ENCODE assay signal across 26 cellular contexts in the genomic region with DNA sequence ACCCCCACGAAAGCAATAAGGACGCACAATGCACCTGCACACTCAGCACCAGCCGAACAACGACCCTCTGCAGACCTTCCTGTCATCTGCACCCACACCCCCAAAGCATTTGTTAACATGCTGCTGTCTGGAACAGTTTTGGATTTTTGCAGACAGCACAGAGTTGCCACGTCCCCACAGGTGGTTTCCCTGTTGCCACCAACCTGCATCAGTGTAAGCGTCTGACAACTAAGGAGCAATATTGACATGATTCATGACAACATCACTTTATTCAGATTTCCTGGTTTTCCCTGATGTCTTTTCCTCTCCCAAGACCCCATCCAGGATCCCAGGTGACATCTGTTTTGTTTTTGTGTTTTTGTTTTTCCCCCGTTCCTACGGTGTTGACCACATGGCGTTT.
"Had no signal": no experiment of that assay in that cellular context is flagged by ENCODE, and none has a peak within 500 bp of the region (broad histone marks: within the 10 kb centered on the region; RNA-seq: fewer than 3 reads in every experiment).

No MANE protein-coding gene starts in this region.

- H3K36me3 Mint-ChIP-seq: activated naive CD8-positive, alpha-beta T cell; mesothelial cell of epicardium; naive B cell; stimulated activated naive B cell treated with anti-CD40 and anti-IgM and Interleukin-4, amounts not matched to agents 10 μg/mL and 1 μg/mL and 100 μg/mL, for 72 hours had no signal

- H3K4me2 ChIP-seq: hepatocyte had no signal

- H3K9ac ChIP-seq: parathyroid adenoma had no signal

- H3K27ac ChIP-seq: adrenal gland, body of pancreas, cardiac muscle cell, colonic mucosa, hepatocyte, parathyroid adenoma, stomach, thyroid gland, upper lobe of left lung, vagina had no signal

- H3K27me3 Mint-ChIP-seq: activated naive CD8-positive, alpha-beta T cell had no signal

- H3K27me3 ChIP-seq: adrenal gland, body of pancreas, cardiac muscle cell, colonic mucosa, hepatocyte, thyroid gland, upper lobe of left lung, vagina had no signal

- H3K27ac Mint-ChIP-seq: activated CD4-positive, alpha-beta T cell treated with anti-CD3 and anti-CD28 coated beads for 36 hours; activated naive CD8-positive, alpha-beta T cell; activated T-cell treated with anti-CD3 and anti-CD28 coated beads, Interleukin-2, amount 50 U/mL, for 72 hours; mesothelial cell of epicardium; nephron progenitor cell; stimulated activated naive B cell treated with anti-CD40 and anti-IgM and Interleukin-4, amounts not matched to agents 10 μg/mL and 1 μg/mL and 100 μg/mL, for 72 hours had no signal

- H3K9me3 Mint-ChIP-seq: activated T-cell treated with anti-CD3 and anti-CD28 coated beads, Interleukin-2, amount 50 U/mL, for 72 hours; mesothelial cell of epicardium; nephron progenitor cell; stimulated activated naive B cell treated with anti-CD40 and anti-IgM and Interleukin-4, amounts not matched to agents 10 μg/mL and 1 μg/mL and 100 μg/mL, for 72 hours had no signal

- H3K4me1 ChIP-seq: adrenal gland, body of pancreas, colonic mucosa, parathyroid adenoma had no signal

- ATAC-seq: activated CD4-positive, alpha-beta T cell treated with anti-CD3 and anti-CD28 coated beads for 36 hours; activated T-cell treated with anti-CD3 and anti-CD28 coated beads, Interleukin-2, amount 50 U/mL, for 72 hours; body of pancreas; left colon; right cardiac atrium; stimulated activated naive B cell treated with anti-CD40 and anti-IgM and Interleukin-4, amounts not matched to agents 10 μg/mL and 1 μg/mL and 100 μg/mL, for 72 hours had no signal

- H3K4me1 Mint-ChIP-seq: activated CD4-positive, alpha-beta T cell treated with anti-CD3 and anti-CD28 coated beads for 36 hours; naive B cell had no signal

- H3K36me3 ChIP-seq: adrenal gland, cardiac muscle cell, colonic mucosa, stomach, thyroid gland, upper lobe of left lung, vagina had no signal

- H3K9me3 ChIP-seq: adrenal gland, body of pancreas, colonic mucosa, stomach, thyroid gland, upper lobe of left lung, vagina had no signal

- H3K4me3 ChIP-seq: adrenal gland, body of pancreas, cardiac muscle cell, colonic mucosa, hepatocyte, stomach, thyroid gland, upper lobe of left lung, vagina had no signal

- H3K4me3 Mint-ChIP-seq: activated CD4-positive, alpha-beta T cell treated with anti-CD3 and anti-CD28 coated beads for 36 hours; activated naive CD8-positive, alpha-beta T cell; activated T-cell treated with anti-CD3 and anti-CD28 coated beads, Interleukin-2, amount 50 U/mL, for 72 hours; mesothelial cell of epicardium; naive B cell; nephron progenitor cell; stimulated activated naive B cell treated with anti-CD40 and anti-IgM and Interleukin-4, amounts not matched to agents 10 μg/mL and 1 μg/mL and 100 μg/mL, for 72 hours had no signal

- DNase-seq: activated CD4-positive, alpha-beta T cell treated with anti-CD3 and anti-CD28 coated beads for 36 hours; activated naive CD4-positive, alpha-beta T cell; activated T-cell treated with anti-CD3 and anti-CD28 coated beads for 4 hours; activated T-cell treated with anti-CD3 and anti-CD28 coated beads, Interleukin-2, amount 50 U/mL, for 72 hours; body of pancreas; cerebellar nuclear complex; colonic mucosa; effector CD8-positive, alpha-beta T cell; naive B cell; nephron progenitor cell; nucleus accumbens; stimulated activated CD4-positive, alpha-beta T cell treated with anti-CD3 and anti-CD28 coated beads, Interleukin-15, amount 100 ng/mL, for 24 hours; stimulated activated naive B cell treated with anti-CD40 and anti-IgM and Interleukin-4, amounts not matched to agents 10 μg/mL and 1 μg/mL and 100 μg/mL, for 72 hours; T-helper 2 cell; thyroid gland had no signal
